ENCODE assay signal across 1 cellular context in the genomic region with DNA sequence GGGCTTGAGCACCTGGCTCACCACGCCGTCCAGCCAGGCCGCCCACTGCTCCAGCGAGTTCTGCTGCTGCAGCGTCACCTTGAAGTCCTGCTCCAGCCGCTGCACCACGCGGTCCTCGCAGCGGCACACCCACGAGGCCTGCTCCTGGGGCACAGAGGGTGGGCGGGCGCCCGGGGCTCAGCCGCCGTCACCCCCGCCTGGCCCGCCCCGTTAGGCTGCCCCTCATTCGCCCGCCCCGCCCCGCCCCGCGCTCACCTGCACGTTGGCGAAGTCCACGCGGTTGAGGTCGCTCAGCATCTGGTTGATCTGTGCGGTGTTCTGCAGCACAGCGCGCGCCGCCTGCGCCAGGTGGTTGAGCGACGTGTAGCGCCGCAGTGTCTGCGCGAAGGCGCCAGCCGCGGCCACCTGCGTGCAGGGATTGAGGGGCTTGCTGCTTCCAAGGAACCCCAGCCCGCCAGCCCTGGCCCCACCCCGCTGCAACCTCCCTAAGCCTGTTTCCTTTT.
TF ChIP-seq lines count a peak whose summit lies in the region.

No MANE protein-coding gene starts in this region.

TF ChIP-seq in HepG2, 621 proteins besides CTCF, POLR2A, EP300 and RAD21:
- peak; percentile 5 for TF ChIP-seq AGO2 (optimal IDR thresholded peaks at IDR 0.05; ENCODE audit: low read depth, low read length)
- TF ChIP-seq MATR3 (CRISPR knock-in tag; IDR thresholded peaks at IDR 0.05): no peak
- TF ChIP-seq ZNF383 (CRISPR knock-in tag; IDR thresholded peaks at IDR 0.05; ENCODE audit: borderline replicate concordance): no peak
